ENCODE assay signal across 9 cellular contexts in the genomic region with DNA sequence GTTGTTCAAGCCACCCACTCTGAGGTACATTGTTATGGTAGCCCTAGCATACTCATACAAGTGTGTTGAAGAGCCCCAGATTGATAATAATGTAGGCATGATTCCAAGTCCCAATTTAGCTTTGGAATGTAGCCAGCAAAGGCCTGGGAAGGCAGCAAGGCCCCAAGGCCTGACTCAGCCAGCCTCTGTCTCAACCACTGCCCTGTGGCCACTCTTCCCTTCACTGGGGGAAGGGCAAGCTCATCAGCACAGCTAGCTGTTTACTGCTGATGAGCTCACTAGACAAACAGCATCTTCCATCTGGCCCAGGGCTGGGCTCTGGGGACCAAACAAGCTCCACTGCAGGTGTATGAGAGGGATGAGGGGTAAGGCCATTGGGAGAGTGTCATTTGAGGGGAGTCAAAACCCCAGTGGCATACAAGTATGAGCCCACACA. TPM values are rescaled to one million over a fixed set of nuclear protein-coding genes. Genes with fewer than 3 reads are reported as not detected.
DNase-seq lines count a peak whose midpoint lies in the region; ATAC-seq and TF ChIP-seq lines count a peak whose summit lies in the region.
"Had no signal": no experiment of that assay in that cellular context is flagged by ENCODE, and none has a peak within 500 bp of the region (broad histone marks: within the 10 kb centered on the region; RNA-seq: fewer than 3 reads in every experiment).

No MANE protein-coding gene starts in this region.

- no peak overlapping the region for H3K4me3 ChIP-seq in colonic mucosa
- no peak overlapping the region for H3K4me3 ChIP-seq in mesendoderm (ENCODE audit: low read length)
- H3K4me3 ChIP-seq: body of pancreas had no signal

- H2BK5ac ChIP-seq in mesendoderm (ENCODE audit: low read length): no peak overlapping the region

- no peak overlapping the region for H3K4me2 ChIP-seq in mesendoderm (ENCODE audit: low read length)

- H2AK5ac ChIP-seq in mesendoderm (ENCODE audit: low read length): no peak overlapping the region

- TF ChIP-seq CTCF in colonic mucosa (IDR thresholded peaks at IDR 0.05) (no peak), GM10248 (IDR thresholded peaks at IDR 0.05; ENCODE audit: control extremely low read depth, extremely low read depth, low read depth, missing control alignments) (no peak)

- H2BK15ac ChIP-seq in mesendoderm (replicated peaks; ENCODE audit: low read depth): no peak overlapping the region

- no peak overlapping the region for H3K9ac ChIP-seq in colonic mucosa (ENCODE audit: low read depth in 2 of 2, low read length in 2 of 2)
- H3K9ac ChIP-seq in mesendoderm (ENCODE audit: low read length): no peak overlapping the region

- intact Hi-C loops in colonic mucosa (cut with DNase I): no loop called here

- H3K27ac ChIP-seq in colonic mucosa: no peak overlapping the region
- H3K27ac ChIP-seq in mesendoderm (ENCODE audit: low read depth, low read length): no peak overlapping the region
- H3K27ac ChIP-seq: body of pancreas had no signal

- CTCF ChIA-PET in GM10248 (lab: Yijun Ruan, JAX): interaction anchor here (0.9 to 12.6 kb wide), 4 partner anchors 8 to 54 kb away, joined by 3 to 190 read pairs (median 4); partner anchors contain the start of gene UTP25

- H3K18ac ChIP-seq in mesendoderm (ENCODE audit: low read length): no peak overlapping the region

- H3K23ac ChIP-seq in mesendoderm (ENCODE audit: low read length): no peak overlapping the region

- H3K4me1 ChIP-seq in colonic mucosa: no peaks in the 10 kb centered on the region
- no peaks in the 10 kb centered on the region for H3K4me1 ChIP-seq in mesendoderm (ENCODE audit: control insufficient read depth, low read depth, low read length)

- ATAC-seq in GM18861 (IDR thresholded peaks at IDR 0.05; ENCODE audit: unreplicated experiment): no peak
- ATAC-seq: body of pancreas had no signal

- H3K36me3 ChIP-seq in colonic mucosa (no peaks in the 10 kb centered on the region), mesendoderm (ENCODE audit: control insufficient read depth, insufficient read depth, low read length) (no peaks in the 10 kb centered on the region)

- no peaks in the 10 kb centered on the region for H3K9me3 ChIP-seq in colonic mucosa
- H3K9me3 ChIP-seq: body of pancreas had no signal

- no peak overlapping the region for H4K8ac ChIP-seq in mesendoderm (ENCODE audit: low read depth, low read length)

- no peaks in the 10 kb centered on the region for H3K79me2 ChIP-seq in mesendoderm (ENCODE audit: control insufficient read depth, insufficient read depth, low read length)

- H3K27me3 ChIP-seq in colonic mucosa: no peaks in the 10 kb centered on the region
- no peaks in the 10 kb centered on the region for H3K27me3 ChIP-seq in mesendoderm (ENCODE audit: insufficient read depth, low read length, poor library complexity)
- H3K27me3 ChIP-seq: body of pancreas had no signal

- DNase-seq in EH (ENCODE audit: low read depth): peak; percentile 98
- DNase-seq in NCI-H2227 (lab: John Stamatoyannopoulos, UW; ENCODE audit: unreplicated experiment): peak; percentile 56
- peak; percentile 71 for DNase-seq in colonic mucosa
- DNase-seq in mesendoderm: peak; percentile 67
- DNase-seq in iPS-NIHi11 (ENCODE audit: low spot score): no peak
- DNase-seq in middle frontal gyrus (ENCODE audit: extremely low spot score, low spot score): no peak
- no peak for DNase-seq in GM10248 (ENCODE audit: extremely low spot score)

- POLR2A ChIA-PET in GM10248 (lab: Yijun Ruan, JAX): no interaction called here

- no peak overlapping the region for H3K4ac ChIP-seq in mesendoderm (ENCODE audit: low read depth, low read length)

- H4K5ac ChIP-seq in mesendoderm (ENCODE audit: low read length): no peak overlapping the region

- H3K56ac ChIP-seq in mesendoderm (ENCODE audit: low read length): no peak overlapping the region

- peaks cover 6% of the 10 kb centered on the region for H3K79me1 ChIP-seq in mesendoderm (ENCODE audit: low read length)

- no peak overlapping the region for H2BK120ac ChIP-seq in mesendoderm (ENCODE audit: low read depth, low read length)

RNA-seq across cellular contexts. Expression of gene IRF6, which starts 2.1 kb away (rescaled TPM):
- 100 to 1,000 TPM in 1 of 2 donors, 10 to 100 TPM in 1; 87.5 to 133 TPM for total RNA-seq in colonic mucosa
- 3.9 TPM for polyA plus RNA-seq in mesendoderm (2013, experiment 1 of 2)
- 4.4 TPM for polyA plus RNA-seq in mesendoderm (2013, experiment 2 of 2)

RNA-seq across cellular contexts. Expression of gene UTP25, which starts 19.7 kb away (rescaled TPM):
- total RNA-seq in colonic mucosa: 1 to 10 TPM; 5.2 to 6.4 TPM
- polyA plus RNA-seq in mesendoderm (2013, experiment 1 of 2): 7.3 TPM
- 7.1 TPM for polyA plus RNA-seq in mesendoderm (2013, experiment 2 of 2)

RNA-seq across cellular contexts. Expression of gene C1orf74, which starts 23.7 kb away (rescaled TPM):
- total RNA-seq in colonic mucosa: 1 to 10 TPM; 2.2 to 2.9 TPM
- 1.8 TPM for polyA plus RNA-seq in mesendoderm (2013, experiment 1 of 2)
- polyA plus RNA-seq in mesendoderm (2013, experiment 2 of 2): 1.7 TPM

RNA-seq across cellular contexts. Expression of gene TRAF3IP3, which starts 52.2 kb away (rescaled TPM):
- 1 to 10 TPM; 2.0 to 3.2 TPM for total RNA-seq in colonic mucosa
- not detected for polyA plus RNA-seq in mesendoderm (2013, experiment 1 of 2)
- not detected for polyA plus RNA-seq in mesendoderm (2013, experiment 2 of 2)

Comparison
In these comparisons a context has a peak if more than half of its experiments do, and no peak if none do; other contexts are left out.
1. DNase-seq: peak in EH (single experiment), NCI-H2227 (single experiment), colonic mucosa (single experiment) and mesendoderm (single experiment); none in iPS-NIHi11 (single experiment), middle frontal gyrus (single experiment) and GM10248 (single experiment).